Comparison of ENCODE assay signal across 20 cellular contexts in genomic region chr4:157576671-157577070, GRCh38.
A peak's percentile ranks its signal among the peaks of the same experiment; 100 is the strongest.
DNase-seq lines count a peak whose midpoint lies in the region; ATAC-seq and TF ChIP-seq lines count a peak whose summit lies in the region.
"Had no signal": no experiment of that assay in that cellular context is flagged by ENCODE, and none has a peak within 500 bp of the region (broad histone marks: within the 10 kb centered on the region; RNA-seq: fewer than 3 reads in every experiment).

No MANE protein-coding gene starts in this region.

- H3K27me3 ChIP-seq in GM23338 (ENCODE audit: insufficient read depth) (no peaks in the 10 kb centered on the region), neuronal stem cell (ENCODE audit: control insufficient read depth in 3 of 3, insufficient read depth in 3 of 3, low read depth in 1 of 3, low read length in 3 of 3) (no peaks in the 10 kb centered on the region)
- H3K27me3 ChIP-seq: BLaER1 had no signal

- no peaks in the 10 kb centered on the region for H3K9me3 ChIP-seq in neuronal stem cell (replicated peaks in 1 of 2; ENCODE audit: control insufficient read depth in 2 of 2, insufficient read depth in 1 of 2, low read depth in 1 of 2, low read length in 2 of 2)
- H3K9me3 ChIP-seq: BLaER1, HAP-1 had no signal

- no peak overlapping the region for H2BK120ac ChIP-seq in neuronal stem cell (ENCODE audit: low read depth, low read length)

- no peak overlapping the region for H2BK5ac ChIP-seq in neuronal stem cell (ENCODE audit: low read length)

- H2AFZ ChIP-seq in GM23338 (peak overlapping the region; percentile 53; the same call in 1 of the 2 replicates), neuronal stem cell (ENCODE audit: low read length) (peak overlapping the region; percentile 44)

- no peaks in the 10 kb centered on the region for H3K4me1 Mint-ChIP-seq in GM23338

- no CpG with 5 or more reads among the region's 3 CpGs for WGBS in neuronal stem cell (ENCODE audit: extremely low coverage in 2 of 2, insufficient read length in 2 of 2, insufficient replicate concordance in 1 of 2), 2 donors

- H2AK5ac ChIP-seq in neuronal stem cell (ENCODE audit: low read depth, low read length) = no peak overlapping the region

- no peaks in the 10 kb centered on the region for H3K4me1 ChIP-seq in GM23338 (ENCODE audit: insufficient read depth)
- H3K4me1 ChIP-seq in neuronal stem cell (ENCODE audit: control insufficient read depth in 2 of 2, insufficient read depth in 1 of 2, low read depth in 1 of 2, low read length in 2 of 2) = no peaks in the 10 kb centered on the region
- H3K4me1 ChIP-seq: BLaER1, HAP-1 had no signal

- H3K4me3 Mint-ChIP-seq in GM23338 = no peak overlapping the region
- H3K4me3 Mint-ChIP-seq: CD4-positive, alpha-beta T cell had no signal

- H3K4ac ChIP-seq in neuronal stem cell (ENCODE audit: low read length) = no peak overlapping the region

- no peak overlapping the region for H3K27ac ChIP-seq in GM23338 (ENCODE audit: low read depth)
- H3K27ac ChIP-seq in neuronal stem cell (replicated peaks; ENCODE audit: low read length) = no peak overlapping the region
- H3K27ac ChIP-seq: BLaER1 had no signal

- no peak overlapping the region for H3K27ac Mint-ChIP-seq in GM23338
- H3K27ac Mint-ChIP-seq: CD4-positive, alpha-beta T cell had no signal

- TF ChIP-seq CTCF in GM23338 (conservative IDR thresholded peaks at IDR 0.05; ENCODE audit: low read depth in 2 of 2) = no peak

- H3K36me3 Mint-ChIP-seq in GM23338 (ENCODE audit: low read depth) = no peaks in the 10 kb centered on the region

- no peak overlapping the region for H3K4me3 ChIP-seq in GM23338
- no peak overlapping the region for H3K4me3 ChIP-seq in neuronal stem cell (ENCODE audit: low read length in 2 of 2)
- H3K4me3 ChIP-seq: BLaER1, HAP-1 had no signal

- no peaks in the 10 kb centered on the region for H3K27me3 Mint-ChIP-seq in GM23338 (ENCODE audit: insufficient read depth, low read depth, poor library complexity)
- H3K27me3 Mint-ChIP-seq: CD4-positive, alpha-beta T cell had no signal

- no peaks in the 10 kb centered on the region for H3K79me1 ChIP-seq in neuronal stem cell (ENCODE audit: low read depth, low read length)

- no peak overlapping the region for H3K14ac ChIP-seq in neuronal stem cell (ENCODE audit: low read length)

- no peak overlapping the region for H3K9ac ChIP-seq in neuronal stem cell (ENCODE audit: low read depth, low read length, poor library complexity)
- H3K9ac ChIP-seq: BLaER1 had no signal

- CTCF ChIA-PET in HEK293T (lab: Yijun Ruan, JAX) = no interaction called here

- no peaks in the 10 kb centered on the region for H3K9me2 ChIP-seq in GM23338 (ENCODE audit: insufficient read depth)

- H3K23ac ChIP-seq in neuronal stem cell (ENCODE audit: low read depth, low read length, poor library complexity) = no peak overlapping the region

- H4K8ac ChIP-seq in neuronal stem cell (ENCODE audit: low read depth, low read length) = no peak overlapping the region

- H3K4me2 ChIP-seq in GM23338 (no peak overlapping the region), neuronal stem cell (ENCODE audit: insufficient read depth, low read length, poor library complexity, severe bottlenecking) (no peak overlapping the region)
- H3K4me2 ChIP-seq: BLaER1 had no signal

- H3K9me3 Mint-ChIP-seq in GM23338 = peaks cover 3% of the 10 kb centered on the region; the same call in 1 of the 3 replicates

- H3F3A ChIP-seq in GM23338 (replicated peaks; ENCODE audit: low read depth) = no peaks in the 10 kb centered on the region

- DNase-seq in GM23338 (ENCODE audit: low spot score) (no peak), HEK293T (ENCODE audit: extremely low spot score) (peak; percentile 6), SK-N-DZ (ENCODE audit: low spot score) (peak; percentile 31), neuronal stem cell (ENCODE audit: low spot score) (no peak)
- no peak for DNase-seq in stimulated activated naive CD8-positive, alpha-beta T cell treated with anti-CD3 and anti-CD28 coated beads, Interleukin-15, Interleukin-2, amounts not matched to agents 100 U/mL and 50 U/mL, for 24 hours
- no peak for DNase-seq in activated CD4-positive, alpha-beta T cell treated with anti-CD3 and anti-CD28 coated beads, Interleukin-2, amount 50 U/mL, for 1 hour
- no peak for DNase-seq in activated effector memory CD4-positive, alpha-beta T cell treated with Interleukin-2 at 50 U/mL for 16 hours
- DNase-seq: CD4-positive, alpha-beta T cell; COR-L47; DMS 273 treated with DMSO at 0.1 percent for 48 hours; DMS79 treated with DMSO at 0.1 percent for 48 hours; KG1; NCI-H1436; NCI-H187 treated with DMSO at 0.1 percent for 48 hours; NCI-H345; NCI-H524; NCI-H82 had no signal

- H3K18ac ChIP-seq in neuronal stem cell (ENCODE audit: low read length) = no peak overlapping the region

- no peak for ATAC-seq in GM23338
- no peak for ATAC-seq in stimulated activated naive CD8-positive, alpha-beta T cell treated with anti-CD3 and anti-CD28 coated beads, Interleukin-15, Interleukin-2, amounts not matched to agents 100 U/mL and 50 U/mL, for 24 hours
- ATAC-seq: Right ventricle myocardium inferior had no signal

- H3K36me3 ChIP-seq in GM23338 (ENCODE audit: insufficient read depth) (no peaks in the 10 kb centered on the region), neuronal stem cell (replicated peaks in 1 of 2; ENCODE audit: control insufficient read depth in 2 of 2, insufficient read depth in 2 of 2, low read length in 2 of 2) (no peaks in the 10 kb centered on the region)
- H3K36me3 ChIP-seq: BLaER1, HAP-1 had no signal

- POLR2A ChIA-PET in HEK293T (lab: Yijun Ruan, JAX) = no interaction called here

- no peak overlapping the region for H4K91ac ChIP-seq in neuronal stem cell (ENCODE audit: low read depth, low read length, poor library complexity)

- no peaks in the 10 kb centered on the region for H4K20me1 ChIP-seq in GM23338 (replicated peaks; ENCODE audit: insufficient read depth)
- H4K20me1 ChIP-seq: BLaER1 had no signal

- H2BK15ac ChIP-seq in neuronal stem cell (ENCODE audit: low read length) = no peak overlapping the region

- no peaks in the 10 kb centered on the region for H3K79me2 ChIP-seq in GM23338 (replicated peaks; ENCODE audit: insufficient read depth)

- H2BK12ac ChIP-seq in neuronal stem cell (ENCODE audit: low read length) = no peak overlapping the region

TF ChIP-seq in GM23338, 12 proteins besides CTCF, POLR2A, EP300 and RAD21 (continues in another document):
- TF ChIP-seq ZNF114 (CRISPR knock-in tag; IDR thresholded peaks at IDR 0.05) (no peak), JUNB (IDR thresholded peaks at IDR 0.05; ENCODE audit: unreplicated experiment) (no peak), EZH2 (IDR thresholded peaks at IDR 0.05; ENCODE audit: low read depth, unreplicated experiment) (no peak), CREB1 (CRISPR knock-in tag; IDR thresholded peaks at IDR 0.05; ENCODE audit: low read depth) (no peak), EZH2phosphoT487 (IDR thresholded peaks at IDR 0.05; ENCODE audit: unreplicated experiment) (no peak), ZNF331 (CRISPR knock-in tag; IDR thresholded peaks at IDR 0.05; ENCODE audit: low read depth) (no peak), STAT1 (IDR thresholded peaks at IDR 0.05; ENCODE audit: unreplicated experiment) (no peak)

TF ChIP-seq in HEK293T, 16 proteins besides CTCF, POLR2A, EP300 and RAD21:
- TF ChIP-seq CTBP1 (IDR thresholded peaks at IDR 0.05; ENCODE audit: borderline replicate concordance) = no peak
- no peak for TF ChIP-seq NFRKB (IDR thresholded peaks at IDR 0.05)
- TF ChIP-seq ZNF384 (IDR thresholded peaks at IDR 0.05) = no peak
- no peak for TF ChIP-seq FOXM1 (IDR thresholded peaks at IDR 0.05; ENCODE audit: borderline replicate concordance)
- no peak for TF ChIP-seq ARNT (IDR thresholded peaks at IDR 0.05)
- TF ChIP-seq PKNOX1 (IDR thresholded peaks at IDR 0.05) = no peak
- no peak for TF ChIP-seq L3MBTL2 (conservative IDR thresholded peaks at IDR 0.05)
- TF ChIP-seq TARDBP (IDR thresholded peaks at IDR 0.05) = no peak
- TF ChIP-seq SP1 (IDR thresholded peaks at IDR 0.05) = no peak
- TF ChIP-seq LEF1 (IDR thresholded peaks at IDR 0.05; ENCODE audit: borderline replicate concordance) = no peak
- no peak for TF ChIP-seq FOXA1 (IDR thresholded peaks at IDR 0.05)

Comparison
In these comparisons a context has a peak if more than half of its experiments do, and no peak if none do; other contexts are left out.
1. DNase-seq: peak in HEK293T (single experiment) and SK-N-DZ (single experiment); none in GM23338 (single experiment), neuronal stem cell (single experiment), stimulated activated naive CD8-positive, alpha-beta T cell treated with anti-CD3 and anti-CD28 coated beads, Interleukin-15, Interleukin-2, amounts not matched to agents 100 U/mL and 50 U/mL, for 24 hours (single experiment), activated CD4-positive, alpha-beta T cell treated with anti-CD3 and anti-CD28 coated beads, Interleukin-2, amount 50 U/mL, for 1 hour (single experiment) and activated effector memory CD4-positive, alpha-beta T cell treated with Interleukin-2 at 50 U/mL for 16 hours (single experiment).